ENCODE assay signal across 16 cellular contexts in genomic region chr5:68432682-68433081, GRCh38.
DNase-seq lines count a peak whose midpoint lies in the region; ATAC-seq, FAIRE-seq and TF ChIP-seq lines count a peak whose summit lies in the region.
"Had no signal": no experiment of that assay in that cellular context is flagged by ENCODE, and none has a peak within 500 bp of the region (broad histone marks: within the 10 kb centered on the region; RNA-seq: fewer than 3 reads in every experiment).

No MANE protein-coding gene starts in this region.

- POLR2A ChIA-PET in K562 (lab: Yijun Ruan, JAX): interaction anchor here (0.7 to 1.8 kb wide), 7 partner anchors 9 to 162 kb away, joined by 3 to 9 read pairs (median 3); no protein-coding TSS in a partner anchor

- no peak overlapping the region for H3K27ac ChIP-seq in K562 (ENCODE audit: extremely low read depth, low read depth, low read length)
- H3K27ac ChIP-seq in smooth muscle cell (ENCODE audit: low read depth): peak overlapping the region; percentile 92
- H3K27ac ChIP-seq: prostate gland, thyroid gland had no signal

- H4K20me1 ChIP-seq in K562 (replicated peaks; ENCODE audit: control insufficient read depth, insufficient read depth, low read length): no peaks in the 10 kb centered on the region
- H4K20me1 ChIP-seq in smooth muscle cell (ENCODE audit: low read depth): no peaks in the 10 kb centered on the region

- H3K4me2 ChIP-seq in K562 (ENCODE audit: insufficient read depth, low read length): no peak overlapping the region
- H3K4me2 ChIP-seq in smooth muscle cell: no peak overlapping the region

- H3K27ac Mint-ChIP-seq in activated T-cell treated with anti-CD3 and anti-CD28 coated beads, Interleukin-2, amount 50 U/mL, for 24 hours: peak overlapping the region; percentile 27
- peak overlapping the region; percentile 53 for H3K27ac Mint-ChIP-seq in T-helper 17 cell

- peaks cover 2% of the 10 kb centered on the region for H3K9me3 Mint-ChIP-seq in activated T-cell treated with anti-CD3 and anti-CD28 coated beads, Interleukin-2, amount 50 U/mL, for 24 hours

- CTCF ChIA-PET in K562 (lab: Yijun Ruan, JAX; ENCODE audit: low intra/inter-chr PET ratio): no interaction called here

- no peaks in the 10 kb centered on the region for H3K27me3 Mint-ChIP-seq in activated T-cell treated with anti-CD3 and anti-CD28 coated beads, Interleukin-2, amount 50 U/mL, for 24 hours
- H3K27me3 Mint-ChIP-seq in T-helper 17 cell: no peaks in the 10 kb centered on the region

- no peaks in the 10 kb centered on the region for H3K9me1 ChIP-seq in K562 (ENCODE audit: control insufficient read depth, insufficient read depth, low read length)

- ATAC-seq in T-helper 17 cell (peak; percentile 10), K562 (no peak)

- DNase-seq in activated T-cell treated with anti-CD3 and anti-CD28 coated beads, Interleukin-2, amount 50 U/mL, for 24 hours: no peak
- no peak for DNase-seq in activated T-cell treated with anti-CD3 and anti-CD28 coated beads for 4 hours
- peak in 1 of 3 donors; percentile 24 for DNase-seq in T-helper 17 cell
- no peak for DNase-seq in K562 (ENCODE audit: extremely low read depth in 1 of 4, low spot score in 3 of 4)
- DNase-seq in smooth muscle cell (lab: John Stamatoyannopoulos, UW; ENCODE audit: unreplicated experiment): no peak
- DNase-seq in posterior cingulate gyrus: no peak
- no peak for DNase-seq in AML-193 (lab: John Stamatoyannopoulos, UW)
- DNase-seq in H7: no peak
- DNase-seq: foreskin fibroblast, left ventricle myocardium inferior, NCI-H2029, NCI-H748 treated with DMSO at 0.1 percent for 48 hours, thyroid gland had no signal

- no TSS peak for BruUV-seq in K562 (replicated peaks; lab: Mats Ljungman, UMichigan)

- no peak for TF ChIP-seq EP300 in K562 (IDR thresholded peaks at IDR 0.05; ENCODE audit: low read length)

- H3K79me2 ChIP-seq in K562 (ENCODE audit: control insufficient read depth, insufficient read depth, low read length) (no peaks in the 10 kb centered on the region), smooth muscle cell (ENCODE audit: low read depth) (no peaks in the 10 kb centered on the region)

- H3K36me3 Mint-ChIP-seq in activated T-cell treated with anti-CD3 and anti-CD28 coated beads, Interleukin-2, amount 50 U/mL, for 24 hours (ENCODE audit: low read depth): no peaks in the 10 kb centered on the region
- H3K36me3 Mint-ChIP-seq in T-helper 17 cell (ENCODE audit: low read depth): no peaks in the 10 kb centered on the region

- no peak overlapping the region for H3K4me3 Mint-ChIP-seq in activated T-cell treated with anti-CD3 and anti-CD28 coated beads, Interleukin-2, amount 50 U/mL, for 24 hours
- no peak overlapping the region for H3K4me3 Mint-ChIP-seq in T-helper 17 cell

- in situ Hi-C loops in K562 (cut with MboI): no loop called here

- no peak for TF ChIP-seq RAD21 in K562 (CRISPR knock-in tag; conservative IDR thresholded peaks at IDR 0.05 in 1 of 2, IDR thresholded peaks at IDR 0.05 in 1 of 2)

- H3K27me3 ChIP-seq in K562 (ENCODE audit: control insufficient read depth in 2 of 2, insufficient read depth in 2 of 2, low read length in 2 of 2) (no peaks in the 10 kb centered on the region), smooth muscle cell (ENCODE audit: low read depth) (no peaks in the 10 kb centered on the region), H7 (ENCODE audit: control insufficient read depth, insufficient read depth, low read length) (no peaks in the 10 kb centered on the region)
- H3K27me3 ChIP-seq: thyroid gland had no signal

- intact Hi-C loops in K562 (cut with micrococcal nuclease): no loop called here
- intact Hi-C loops in posterior cingulate gyrus (cut with DNase I): no loop called here

- TF ChIP-seq CTCF in K562 (IDR thresholded peaks at IDR 0.05 in 2 of 3, conservative IDR thresholded peaks at IDR 0.05 in 1 of 3; ENCODE audit: insufficient read depth in 2 of 3, low read depth in 1 of 3, low read length in 3 of 3) (no peak), smooth muscle cell (IDR thresholded peaks at IDR 0.05; ENCODE audit: borderline replicate concordance, insufficient read depth, poor library complexity, severe bottlenecking) (no peak)

- FAIRE-seq in K562 (lab: Jason Lieb, UNC): no peak
- FAIRE-seq: G401.6, GM18507 had no signal

- H3K4me3 ChIP-seq in K562 (no peak overlapping the region), smooth muscle cell (no peak overlapping the region), H7 (ENCODE audit: insufficient read depth, low read depth, low read length) (no peak overlapping the region)
- H3K4me3 ChIP-seq: left ventricle myocardium inferior, prostate gland, thyroid gland had no signal

- H3F3A ChIP-seq in smooth muscle cell (ENCODE audit: low read depth): peaks cover 8% of the 10 kb centered on the region

- peaks cover 57% of the 10 kb centered on the region for H3K4me1 Mint-ChIP-seq in activated T-cell treated with anti-CD3 and anti-CD28 coated beads, Interleukin-2, amount 50 U/mL, for 24 hours (ENCODE audit: low read depth)
- H3K4me1 Mint-ChIP-seq in T-helper 17 cell: peaks cover 34% of the 10 kb centered on the region

- H2AFZ ChIP-seq in K562 (ENCODE audit: low read depth, low read length) (peak overlapping the region; percentile 80), smooth muscle cell (ENCODE audit: low read depth) (no peak overlapping the region)

- WGBS in K562 (ENCODE audit: insufficient coverage, low coverage, missing lambda C conversion rate): 72% methylated on average over 7 of the region's 7 CpGs
- 95% methylated on average over 7 of the region's 7 CpGs for WGBS in smooth muscle cell (ENCODE audit: low lambda C conversion rate)

- H3K36me3 ChIP-seq in K562 (ENCODE audit: control insufficient read depth, insufficient read depth, low read length): no peaks in the 10 kb centered on the region
- no peaks in the 10 kb centered on the region for H3K36me3 ChIP-seq in smooth muscle cell (ENCODE audit: low read depth)
- no peaks in the 10 kb centered on the region for H3K36me3 ChIP-seq in H7 (replicated peaks; ENCODE audit: control insufficient read depth, insufficient read depth, low read length)
- H3K36me3 ChIP-seq: left ventricle myocardium inferior, prostate gland, thyroid gland had no signal

- no peak overlapping the region for H3K9ac ChIP-seq in K562 (ENCODE audit: insufficient read depth in 1 of 2, low read depth in 2 of 2, low read length in 2 of 2)
- H3K9ac ChIP-seq in smooth muscle cell (ENCODE audit: low read depth): peak overlapping the region; percentile 71

- H3K4me1 ChIP-seq in K562 (replicated peaks in 1 of 2; ENCODE audit: control insufficient read depth in 2 of 2, insufficient read depth in 2 of 2, low read length in 2 of 2) (peaks cover 28 to 71% of the 10 kb centered on the region in 2 experiments), smooth muscle cell (ENCODE audit: low read depth) (no peaks in the 10 kb centered on the region)
- H3K4me1 ChIP-seq: prostate gland had no signal

- no peaks in the 10 kb centered on the region for H3K9me3 ChIP-seq in T-helper 17 cell (ENCODE audit: control insufficient read depth, low read length, poor library complexity, severe bottlenecking)
- no peaks in the 10 kb centered on the region for H3K9me3 ChIP-seq in K562 (replicated peaks; ENCODE audit: control insufficient read depth, insufficient read depth, low read depth, low read length)
- H3K9me3 ChIP-seq in smooth muscle cell (replicated peaks; ENCODE audit: low read depth): no peaks in the 10 kb centered on the region
- H3K9me3 ChIP-seq: left ventricle myocardium inferior, prostate gland, thyroid gland had no signal

- no peak for TF ChIP-seq POLR2A in K562 (conservative IDR thresholded peaks at IDR 0.05)

TF ChIP-seq in K562, 482 proteins besides CTCF, POLR2A, EP300 and RAD21:
- TF ChIP-seq NONO (IDR thresholded peaks at IDR 0.05; ENCODE audit: low read depth in 2 of 2, low read length in 1 of 2): no peak
- peak; percentile 2; the same call in 1 of the 2 replicates for TF ChIP-seq ZNF592 (IDR thresholded peaks at IDR 0.05)
